In genomic region chr9:133125706-133126696, GRCh38 we compare ENCODE assay signal across 9 cellular contexts. TPM values are rescaled to one million over a fixed set of nuclear protein-coding genes. Genes with fewer than 3 reads are reported as not detected.
DNase-seq lines count a peak whose midpoint lies in the region; ATAC-seq and TF ChIP-seq lines count a peak whose summit lies in the region.
"Had no signal": no experiment of that assay in that cellular context is flagged by ENCODE, and none has a peak within 500 bp of the region (broad histone marks: within the 10 kb centered on the region; RNA-seq: fewer than 3 reads in every experiment).

No MANE protein-coding gene starts in this region.

- peak in 7 of 8 donors; percentile 5 to 49 (median 21) for ATAC-seq in heart right ventricle
- no peak for ATAC-seq in GM18907 (IDR thresholded peaks at IDR 0.05; ENCODE audit: unreplicated experiment)
- no peak for ATAC-seq in HG02623 (IDR thresholded peaks at IDR 0.05; ENCODE audit: unreplicated experiment)

- H3K36me3 Mint-ChIP-seq in activated T-cell treated with anti-CD3 and anti-CD28 coated beads, Interleukin-2, amount 50 U/mL, for 24 hours (ENCODE audit: low read depth), result peaks cover 21% of the 10 kb centered on the region

- H3K27me3 ChIP-seq in heart right ventricle (no peaks in the 10 kb centered on the region), stomach (no peaks in the 10 kb centered on the region)

- H3K4me3 ChIP-seq in heart right ventricle, result peak overlapping the region in 9 of 10 donors; percentile 1 to 32 (median 23)
- peak overlapping the region; percentile 14 to 30 (median 27) for H3K4me3 ChIP-seq in stomach

- no peak for TF ChIP-seq EP300 in stomach (IDR thresholded peaks at IDR 0.05)

- no peaks in the 10 kb centered on the region for H3K27me3 Mint-ChIP-seq in activated T-cell treated with anti-CD3 and anti-CD28 coated beads, Interleukin-2, amount 50 U/mL, for 24 hours

- H3K27ac ChIP-seq in heart right ventricle, result peak overlapping the region; percentile 29 to 93 (median 65)
- peak overlapping the region; percentile 52 to 79 (median 76) for H3K27ac ChIP-seq in stomach

- no peaks in the 10 kb centered on the region for H3K9me3 Mint-ChIP-seq in activated T-cell treated with anti-CD3 and anti-CD28 coated beads, Interleukin-2, amount 50 U/mL, for 24 hours

- H3K36me3 ChIP-seq in heart right ventricle (no peaks in the 10 kb centered on the region), stomach (no peaks in the 10 kb centered on the region)

- peak overlapping the region; percentile 44 for H3K4me3 Mint-ChIP-seq in activated T-cell treated with anti-CD3 and anti-CD28 coated beads, Interleukin-2, amount 50 U/mL, for 24 hours

- H3K4me1 ChIP-seq in heart right ventricle (peaks cover 38 to 79% (median 67%) of the 10 kb centered on the region in 9 donors), stomach (peaks cover 22 to 88% (median 77%) of the 10 kb centered on the region in 4 donors)

- DNase-seq in activated T-cell treated with anti-CD3 and anti-CD28 coated beads, Interleukin-2, amount 50 U/mL, for 24 hours, result no peak
- no peak for DNase-seq in activated T-cell treated with anti-CD3 and anti-CD28 coated beads for 4 hours
- DNase-seq in UCSD-AML1 (lab: John Stamatoyannopoulos, UW; ENCODE audit: unreplicated experiment), result peak; percentile 70
- peak; percentile 47 to 67 for DNase-seq in heart right ventricle
- no peak for DNase-seq in stomach
- no peak for DNase-seq in HUDEP-2 (lab: John Stamatoyannopoulos, UW; ENCODE audit: unreplicated experiment in 76 of 76)
- DNase-seq: DND-41 had no signal

- TF ChIP-seq CTCF in heart right ventricle (IDR thresholded peaks at IDR 0.05) (no peak), stomach (IDR thresholded peaks at IDR 0.05) (no peak)

- H3K9me3 ChIP-seq in heart right ventricle, result no peaks in the 10 kb centered on the region
- no peaks in the 10 kb centered on the region for H3K9me3 ChIP-seq in stomach

- WGBS in heart right ventricle, 2 donors, result 31 to 56% methylated on average over 27 to 28 of the region's 28 CpGs
- WGBS in stomach, 5 donors, result 32 to 59% (median 37%) methylated on average over 26 to 28 of the region's 28 CpGs

- H3K4me1 Mint-ChIP-seq in activated T-cell treated with anti-CD3 and anti-CD28 coated beads, Interleukin-2, amount 50 U/mL, for 24 hours (ENCODE audit: low read depth), result peaks cover 69% of the 10 kb centered on the region

- H3K27ac Mint-ChIP-seq in activated T-cell treated with anti-CD3 and anti-CD28 coated beads, Interleukin-2, amount 50 U/mL, for 24 hours, result peak overlapping the region; percentile 83

- intact Hi-C loops in heart right ventricle (cut with DNase I) (no loop called here), stomach (cut with DNase I; ENCODE audit: low total_unique reads) (no loop called here)

- no peak for TF ChIP-seq POLR2A in stomach (IDR thresholded peaks at IDR 0.05)

RNA-seq across cellular contexts. Expression of gene RALGDS, which starts 5.0 kb away (rescaled TPM):
- 10 to 100 TPM; 21.4 to 45.1 (median 28.1) TPM for total RNA-seq in heart right ventricle
- 10 to 100 TPM; 15.6 to 40.5 TPM for polyA plus RNA-seq in heart right ventricle
- 100 to 1,000 TPM in 1 of 5 donors, 10 to 100 TPM in 4; 29.4 to 242 (median 65.2) TPM for total RNA-seq in stomach
- polyA plus RNA-seq in stomach, result 10 to 100 TPM; 20.5 to 45.8 (median 32.8) TPM

RNA-seq across cellular contexts. Expression of gene GBGT1, which starts 37.7 kb away (rescaled TPM):
- total RNA-seq in heart right ventricle (10 to 100 TPM in 3 of 10 donors, 1 to 10 TPM in 7; 2.5 to 14.7 (median 6.2) TPM), stomach (10 to 100 TPM in 3 of 5 donors, 1 to 10 TPM in 2; 1.2 to 37.9 (median 21.3) TPM)
- polyA plus RNA-seq in heart right ventricle (10 to 100 TPM in 1 of 2 donors, 1 to 10 TPM in 1; 5.5 to 10.5 TPM), stomach (10 to 100 TPM; 12.5 to 24.2 (median 23.8) TPM)

Comparison
In these comparisons a context has a peak if more than half of its experiments do, and no peak if none do; other contexts are left out.
1. DNase-seq: peak in UCSD-AML1 (single experiment) and heart right ventricle (2 of 2); none in activated T-cell treated with anti-CD3 and anti-CD28 coated beads, Interleukin-2, amount 50 U/mL, for 24 hours (single experiment), activated T-cell treated with anti-CD3 and anti-CD28 coated beads for 4 hours (single experiment), stomach (single experiment) and HUDEP-2 (0 of 76).
2. ATAC-seq: peak in heart right ventricle (7 of 8); none in GM18907 (single experiment) and HG02623 (single experiment).